28 cellular contexts compared by ENCODE assay signal in genomic region chr3:126956361-126956760, GRCh38. TPM values are rescaled to one million over a fixed set of nuclear protein-coding genes. Genes with fewer than 3 reads are reported as not detected.
DNase-seq lines count a peak whose midpoint lies in the region; ATAC-seq and TF ChIP-seq lines count a peak whose summit lies in the region.
"Had no signal": no experiment of that assay in that cellular context is flagged by ENCODE, and none has a peak within 500 bp of the region (broad histone marks: within the 10 kb centered on the region; RNA-seq: fewer than 3 reads in every experiment).

No MANE protein-coding gene starts in this region.

- ATAC-seq in sciatic nerve (no peak), GM19395 (IDR thresholded peaks at IDR 0.05; ENCODE audit: unreplicated experiment) (no peak)
- ATAC-seq: activated CD4-positive, CD25-positive, alpha-beta regulatory T cell treated with anti-CD3 and anti-CD28 coated beads, Interleukin-2, amount 50 U/mL, for 24 hours; activated naive CD4-positive, alpha-beta T cell treated with anti-CD3 and anti-CD28 coated beads, Interleukin-2, amount 50 U/mL, for 72 hours; activated T-helper 17 cell treated with anti-CD3 and anti-CD28 coated beads, Interleukin-2, amount 50 U/mL, for 72 hours; left lobe of liver; T-cell had no signal

- H3K4me1 ChIP-seq in DOHH2 (ENCODE audit: control insufficient read depth, low read length) (peaks cover 31% of the 10 kb centered on the region), tibial nerve (peaks cover 0 to 14% (median 9%) of the 10 kb centered on the region in 4 donors)
- H3K4me1 ChIP-seq: Peyer's patch, SJCRH30 had no signal

- H3K9me3 ChIP-seq in DOHH2 (ENCODE audit: control insufficient read depth, insufficient read depth, low read length) (no peaks in the 10 kb centered on the region), tibial nerve (no peaks in the 10 kb centered on the region)
- H3K9me3 ChIP-seq: BE2C, esophagus squamous epithelium, Peyer's patch, SJCRH30 had no signal

- H3K4me3 ChIP-seq in DOHH2 (ENCODE audit: low read length) (no peak overlapping the region), epithelial cell of esophagus (ENCODE audit: low read length) (no peak overlapping the region), tibial nerve (no peak overlapping the region)
- H3K4me3 ChIP-seq: esophagus squamous epithelium, GM23338, Peyer's patch, SJCRH30 had no signal

- H3K36me3 ChIP-seq in DOHH2 (ENCODE audit: control insufficient read depth, low read length): no peaks in the 10 kb centered on the region
- H3K36me3 ChIP-seq in tibial nerve: peaks cover 0 to 38% (median 0%) of the 10 kb centered on the region in 3 donors
- H3K36me3 ChIP-seq: BE2C, esophagus squamous epithelium, Peyer's patch, SJCRH30 had no signal

- no peaks in the 10 kb centered on the region for H4K20me1 ChIP-seq in DOHH2 (ENCODE audit: control insufficient read depth, insufficient read depth, low read depth, low read length)

- TF ChIP-seq POLR2A in tibial nerve (IDR thresholded peaks at IDR 0.05): no peak

- H3K27ac ChIP-seq in DOHH2 (ENCODE audit: low read depth, low read length) (no peak overlapping the region), tibial nerve (no peak overlapping the region)
- H3K27ac ChIP-seq: Peyer's patch, SJCRH30 had no signal

- 67 to 72% methylated on average over 8 of the region's 8 CpGs for WGBS in tibial nerve, 2 donors

- no peaks in the 10 kb centered on the region for H3F3A ChIP-seq in DOHH2 (ENCODE audit: control insufficient read depth, insufficient read depth)

- no peaks in the 10 kb centered on the region for H3K9me2 ChIP-seq in DOHH2 (replicated peaks; ENCODE audit: control insufficient read depth, low read length)

- peak; percentile 62 for DNase-seq in NCI-H2171 treated with DMSO at 0.1 percent for 48 hours (lab: John Stamatoyannopoulos, UW)
- DNase-seq in epithelial cell of esophagus (ENCODE audit: low read depth): peak; percentile 35
- peak; percentile 45 for DNase-seq in sciatic nerve (ENCODE audit: low spot score)
- DNase-seq in T-helper 1 cell: no peak
- DNase-seq in tibial nerve (ENCODE audit: low spot score in 2 of 2): no peak
- DNase-seq: ACHN; activated CD4-positive, alpha-beta memory T cell treated with anti-CD3 and anti-CD28 coated beads for 36 hours; activated CD8-positive, alpha-beta memory T cell treated with anti-CD3 and anti-CD28 coated beads, Interleukin-2, amount 50 U/mL, for 4 hours; anterior cingulate cortex; BE2C; COR-L47; DMS79 treated with DMSO at 0.1 percent for 48 hours; endodermal cell; esophagus squamous epithelium; HFFc6; Karpas-422; NCI-H146; NCI-H524; SJCRH30; T-cell had no signal

- TF ChIP-seq EP300 in tibial nerve (IDR thresholded peaks at IDR 0.05): no peak

- H3K79me2 ChIP-seq in DOHH2 (ENCODE audit: control insufficient read depth, low read length): no peaks in the 10 kb centered on the region

- peak overlapping the region; percentile 61 for H3K4me2 ChIP-seq in DOHH2 (ENCODE audit: low read length)
- H3K4me2 ChIP-seq: GM23338 had no signal

- TF ChIP-seq CTCF in DOHH2 (IDR thresholded peaks at IDR 0.05; ENCODE audit: low read depth, low read length, poor library complexity, severe bottlenecking) (no peak), epithelial cell of esophagus (IDR thresholded peaks at IDR 0.05; ENCODE audit: insufficient read depth, low read depth, low read length, missing control alignments) (no peak), tibial nerve (IDR thresholded peaks at IDR 0.05) (no peak)

- H3K27me3 ChIP-seq in DOHH2 (ENCODE audit: control insufficient read depth, low read length): no peaks in the 10 kb centered on the region
- H3K27me3 ChIP-seq in tibial nerve: no peaks in the 10 kb centered on the region
- H3K27me3 ChIP-seq: BE2C, esophagus squamous epithelium, Peyer's patch, SJCRH30 had no signal

- intact Hi-C loops in sciatic nerve (cut with DNase I): no loop called here

RNA-seq across cellular contexts. Expression of gene PLXNA1, which starts 26.6 kb away (rescaled TPM):
- total RNA-seq in sciatic nerve (35.9 TPM), tibial nerve (10 to 100 TPM; 39.1 to 51.3 (median 39.9) TPM)

Comparison
In these comparisons a context has a peak if more than half of its experiments do, and no peak if none do; other contexts are left out.
1. DNase-seq: peak in NCI-H2171 treated with DMSO at 0.1 percent for 48 hours (single experiment), epithelial cell of esophagus (single experiment) and sciatic nerve (single experiment); none in T-helper 1 cell (0 of 5) and tibial nerve (0 of 2).